In the genomic region with DNA sequence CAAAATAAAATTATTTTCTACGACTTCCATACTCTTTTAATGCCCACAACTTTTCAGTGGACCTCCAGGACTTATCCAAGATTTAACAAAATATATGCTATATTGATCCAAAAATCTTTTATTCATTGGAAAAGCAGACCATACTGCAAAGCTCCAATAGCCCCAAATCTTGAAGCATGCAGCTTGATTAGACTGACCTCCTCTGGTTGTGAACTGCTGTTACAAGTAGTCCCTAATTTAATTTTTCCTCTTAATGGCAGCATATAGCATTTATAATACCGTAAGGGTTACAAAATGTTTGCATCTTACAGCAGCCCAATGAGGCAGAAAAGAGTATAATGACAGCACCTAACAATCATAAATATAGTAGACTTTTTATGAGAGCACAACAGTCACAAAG, we compare ENCODE assay signal across 9 cellular contexts. TPM values are rescaled to one million over a fixed set of nuclear protein-coding genes. Genes with fewer than 3 reads are reported as not detected.
A peak's percentile ranks its signal among the peaks of the same experiment; 100 is the strongest.
DNase-seq lines count a peak whose midpoint lies in the region; TF ChIP-seq lines count a peak whose summit lies in the region.
"Had no signal": no experiment of that assay in that cellular context is flagged by ENCODE, and none has a peak within 500 bp of the region (broad histone marks: within the 10 kb centered on the region; RNA-seq: fewer than 3 reads in every experiment).

No MANE protein-coding gene starts in this region.

- TF ChIP-seq CTCF in A673 (conservative IDR thresholded peaks at IDR 0.05; ENCODE audit: low read depth, low read length) (peak; percentile 61), GM06990 (IDR thresholded peaks at IDR 0.05; ENCODE audit: insufficient read depth, low read length, poor library complexity, severe bottlenecking) (peak; percentile 31), OCI-LY3 (IDR thresholded peaks at IDR 0.05; ENCODE audit: low read depth, low read length) (peak; percentile 57), epithelial cell of esophagus (IDR thresholded peaks at IDR 0.05; ENCODE audit: insufficient read depth, low read depth, low read length, missing control alignments) (peak; percentile 54)

- H3K79me2 ChIP-seq in OCI-LY3 (ENCODE audit: low read length) = no peaks in the 10 kb centered on the region

- no peak overlapping the region for H3K9ac ChIP-seq in OCI-LY3 (ENCODE audit: low read length)

- H3K9me3 ChIP-seq in A673 (ENCODE audit: low read depth, low read length, poor library complexity, severe bottlenecking) = no peaks in the 10 kb centered on the region
- H3K9me3 ChIP-seq in OCI-LY3 (ENCODE audit: insufficient read depth, low read length) = no peaks in the 10 kb centered on the region
- H3K9me3 ChIP-seq in MG63 = no peaks in the 10 kb centered on the region

- peak; percentile 56 for DNase-seq in A673 (ENCODE audit: low spot score)
- no peak for DNase-seq in GM06990 (ENCODE audit: extremely low read depth, insufficient read length)
- DNase-seq in epithelial cell of esophagus (ENCODE audit: low read depth) = peak; percentile 25
- DNase-seq in NCI-H2029 (lab: John Stamatoyannopoulos, UW) = no peak
- no peak for DNase-seq in COLO829 (ENCODE audit: low spot score)
- no peak for DNase-seq in MG63
- DNase-seq in NCI-H2107 (lab: John Stamatoyannopoulos, UW) = no peak
- DNase-seq: foreskin melanocyte had no signal

- CTCF ChIA-PET in A673 (lab: Charles Lee) = interaction anchor here (0.5 to 1.2 kb wide), 4 partner anchors 47 to 959 kb away, joined by 3 to 5 read pairs (median 4); a partner anchor contains a TSS

- BruUV-seq in A673 (replicated peaks; lab: Mats Ljungman, UMichigan) = no TSS peak

- H3K4me2 ChIP-seq in OCI-LY3 (ENCODE audit: low read length) = no peak overlapping the region

- H4K20me1 ChIP-seq in OCI-LY3 (ENCODE audit: insufficient read depth, low read length) = no peaks in the 10 kb centered on the region

- intact Hi-C loops in A673 (cut with micrococcal nuclease; ENCODE audit: unreplicated experiment) = loop anchor here (10.0 kb wide), 1 partner anchor 1020 kb away; no protein-coding TSS in a partner anchor

- no peak overlapping the region for H3K27ac ChIP-seq in A673 (ENCODE audit: low read depth, low read length, poor library complexity, severe bottlenecking)
- no peak overlapping the region for H3K27ac ChIP-seq in OCI-LY3 (ENCODE audit: low read length)

- peaks cover 86% of the 10 kb centered on the region for H3K36me3 ChIP-seq in A673 (ENCODE audit: insufficient read depth, low read length, poor library complexity, severe bottlenecking)
- peaks cover 5% of the 10 kb centered on the region for H3K36me3 ChIP-seq in GM06990 (ENCODE audit: control insufficient read depth, insufficient read depth, low read length)
- peaks cover 63% of the 10 kb centered on the region for H3K36me3 ChIP-seq in OCI-LY3 (replicated peaks; ENCODE audit: low read depth, low read length)
- H3K36me3 ChIP-seq in MG63 = peaks cover 88% of the 10 kb centered on the region

- H2AFZ ChIP-seq in OCI-LY3 (ENCODE audit: low read depth, low read length) = no peak overlapping the region

- H3K4me3 ChIP-seq in A673 (ENCODE audit: low read depth, low read length, poor library complexity, severe bottlenecking) (no peak overlapping the region), GM06990 (replicated peaks; ENCODE audit: low read depth, low read length) (no peak overlapping the region), OCI-LY3 (ENCODE audit: low read length) (no peak overlapping the region), epithelial cell of esophagus (ENCODE audit: low read length) (no peak overlapping the region), MG63 (no peak overlapping the region)

- H3K27me3 ChIP-seq in A673 (replicated peaks; ENCODE audit: insufficient read depth, low read depth, low read length, poor library complexity) (no peaks in the 10 kb centered on the region), GM06990 (replicated peaks; ENCODE audit: control insufficient read depth, insufficient read depth, low read length) (no peaks in the 10 kb centered on the region), OCI-LY3 (ENCODE audit: low read depth, low read length) (no peaks in the 10 kb centered on the region), MG63 (no peaks in the 10 kb centered on the region)

- H3K4me1 ChIP-seq in A673 (ENCODE audit: insufficient read depth, low read length, poor library complexity, severe bottlenecking) (no peaks in the 10 kb centered on the region), OCI-LY3 (ENCODE audit: low read length) (no peaks in the 10 kb centered on the region)

- POLR2A ChIA-PET in A673 (lab: Charles Lee; ENCODE audit: low non-redundant PET) = no interaction called here

RNA-seq across cellular contexts. Expression of a gene that starts 29.2 kb away (rescaled TPM):
- 0.13 and 0.30 TPM in 2 replicates for total RNA-seq in A673 (2021)
- not detected in 2 replicates for total RNA-seq in MG63 (2014; rRNA removed; shearing (Covaris generic); ENCODE audit: low replicate concordance)

RNA-seq across cellular contexts. Expression of a gene that starts 49.8 kb away (rescaled TPM):
- total RNA-seq in A673 (2021) = 136 and 137 TPM in 2 replicates
- 23.2 and 40.3 TPM in 2 replicates for total RNA-seq in MG63 (2014; rRNA removed; shearing (Covaris generic); ENCODE audit: low replicate concordance)

RNA-seq across cellular contexts. Expression of a gene that starts 50.4 kb away (rescaled TPM):
- 21.5 and 23.1 TPM in 2 replicates for total RNA-seq in A673 (2021)
- 12.7 and 15.0 TPM in 2 replicates for total RNA-seq in MG63 (2014; rRNA removed; shearing (Covaris generic); ENCODE audit: low replicate concordance)

Comparison
In these comparisons a context has a peak if more than half of its experiments do, and no peak if none do; other contexts are left out.
1. DNase-seq: peak in A673 (single experiment) and epithelial cell of esophagus (single experiment); none in GM06990 (single experiment), NCI-H2029 (single experiment), COLO829 (single experiment), MG63 (single experiment) and NCI-H2107 (single experiment).
2. Peak in every context shown above with its lines, with median percentiles within 50 percentile points of each other: CTCF ChIP-seq.